ENCODE assay signal across 9 cellular contexts in the genomic region with DNA sequence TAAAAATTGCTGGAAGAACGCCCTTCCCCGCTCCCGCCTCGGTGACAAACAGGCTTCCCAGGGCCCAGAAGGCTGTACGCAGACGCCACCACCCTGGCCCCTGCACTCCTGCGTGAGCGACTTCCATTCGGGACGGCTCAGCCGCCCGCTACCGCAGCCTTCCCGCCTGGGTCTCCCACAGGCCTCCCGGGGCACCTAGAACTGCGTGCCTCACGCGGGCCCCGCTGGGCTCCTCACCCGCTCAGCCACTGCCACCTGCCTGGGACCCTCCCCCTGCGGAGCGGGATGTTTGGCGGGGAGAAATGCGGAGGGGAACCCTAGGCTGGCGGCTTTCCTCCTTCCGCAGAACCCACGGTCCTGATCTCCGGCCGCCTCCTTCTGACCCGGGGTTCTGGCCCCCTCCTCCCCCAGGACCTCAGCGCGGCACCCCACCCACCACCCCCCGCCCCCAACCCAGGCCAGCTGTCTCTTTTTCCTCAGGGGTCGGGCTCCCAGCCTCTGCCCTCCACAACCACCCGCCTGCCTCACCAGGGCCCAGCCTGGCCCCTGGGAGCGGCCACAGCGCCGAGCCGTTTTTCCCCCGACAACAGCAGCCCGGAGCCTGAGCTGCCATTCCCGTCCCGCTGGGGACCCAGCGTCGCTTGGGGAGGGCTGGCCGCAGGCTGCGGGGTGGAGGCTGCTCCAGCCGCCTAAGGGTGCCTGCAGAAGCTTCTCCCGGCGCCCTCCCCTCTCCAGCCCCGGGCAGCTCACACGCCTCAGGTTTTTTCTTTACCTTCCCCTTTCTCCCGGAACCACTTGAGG. TPM values are rescaled to one million over a fixed set of nuclear protein-coding genes. Genes with fewer than 3 reads are reported as not detected.
DNase-seq lines count a peak whose midpoint lies in the region; ATAC-seq, FAIRE-seq and TF ChIP-seq lines count a peak whose summit lies in the region.
"Had no signal": no experiment of that assay in that cellular context is flagged by ENCODE, and none has a peak within 500 bp of the region (broad histone marks: within the 10 kb centered on the region; RNA-seq: fewer than 3 reads in every experiment).

No MANE protein-coding gene starts in this region.

- H3K4me3 ChIP-seq in kidney (ENCODE audit: low read length in 2 of 2) = peak overlapping the region; percentile 58 to 64
- peak overlapping the region; percentile 64 for H3K4me3 ChIP-seq in smooth muscle cell

- peaks cover 2% of the 10 kb centered on the region for H3K4me1 Mint-ChIP-seq in chondrocyte (ENCODE audit: low read depth)

- peak overlapping the region; percentile 45 for H3K27ac Mint-ChIP-seq in chondrocyte (ENCODE audit: unreplicated experiment)

- peak overlapping the region; percentile 97 for H2AFZ ChIP-seq in smooth muscle cell (ENCODE audit: low read depth)

- H3K9me3 ChIP-seq in kidney (ENCODE audit: control insufficient read depth in 1 of 2, low read length in 2 of 2) = no peaks in the 10 kb centered on the region
- no peaks in the 10 kb centered on the region for H3K9me3 ChIP-seq in smooth muscle cell (replicated peaks; ENCODE audit: low read depth)

- intact Hi-C loops in kidney (cut with DNase I) = no loop called here

- H3K4me3 Mint-ChIP-seq in chondrocyte (ENCODE audit: unreplicated experiment) = peak overlapping the region; percentile 68

- H3K36me3 ChIP-seq in kidney (ENCODE audit: control insufficient read depth in 1 of 2, insufficient read depth in 2 of 2, low read length in 2 of 2) (no peaks in the 10 kb centered on the region), smooth muscle cell (ENCODE audit: low read depth) (no peaks in the 10 kb centered on the region)

- H3K36me3 Mint-ChIP-seq in chondrocyte (ENCODE audit: low read depth) = no peaks in the 10 kb centered on the region

- H3K4me2 ChIP-seq in smooth muscle cell = peak overlapping the region; percentile 98

- TF ChIP-seq CTCF in chondrocyte (IDR thresholded peaks at IDR 0.05) (no peak), kidney (IDR thresholded peaks at IDR 0.05; ENCODE audit: borderline replicate concordance, extremely low read depth, insufficient read depth) (no peak), smooth muscle cell (IDR thresholded peaks at IDR 0.05; ENCODE audit: borderline replicate concordance, insufficient read depth, poor library complexity, severe bottlenecking) (no peak)

- no peaks in the 10 kb centered on the region for H3K9me3 Mint-ChIP-seq in chondrocyte (ENCODE audit: low read depth)

- H3F3A ChIP-seq in smooth muscle cell (ENCODE audit: low read depth) = no peaks in the 10 kb centered on the region

- FAIRE-seq in kidney (lab: Jason Lieb, UNC) = no peak
- FAIRE-seq: A204.1 had no signal

- H3K27ac ChIP-seq in kidney (ENCODE audit: low read depth in 2 of 2, low read length in 2 of 2) (peak overlapping the region in 1 of 2 donors; percentile 41), smooth muscle cell (ENCODE audit: low read depth) (no peak overlapping the region)

- no peaks in the 10 kb centered on the region for H3K27me3 Mint-ChIP-seq in chondrocyte (ENCODE audit: low read depth)

- H4K20me1 ChIP-seq in smooth muscle cell (ENCODE audit: low read depth) = no peaks in the 10 kb centered on the region

- H3K4me1 ChIP-seq in kidney (ENCODE audit: control insufficient read depth in 1 of 2, insufficient read depth in 1 of 2, low read depth in 1 of 2, low read length in 2 of 2) (no peaks in the 10 kb centered on the region), smooth muscle cell (ENCODE audit: low read depth) (no peaks in the 10 kb centered on the region)

- H3K9ac ChIP-seq in kidney (ENCODE audit: low read length in 2 of 2) (peak overlapping the region; percentile 40 to 48), smooth muscle cell (ENCODE audit: low read depth) (peak overlapping the region; percentile 43)

- ATAC-seq in HG03521 (IDR thresholded peaks at IDR 0.05; ENCODE audit: unreplicated experiment) = no peak

- 7% methylated on average over 45 of the region's 53 CpGs for WGBS in smooth muscle cell (ENCODE audit: low lambda C conversion rate)

- no peaks in the 10 kb centered on the region for H3K27me3 ChIP-seq in smooth muscle cell (ENCODE audit: low read depth)

- H3K79me2 ChIP-seq in smooth muscle cell (ENCODE audit: low read depth) = no peaks in the 10 kb centered on the region

- peak; percentile 79 for DNase-seq in DMS53 (lab: John Stamatoyannopoulos, UW)
- no peak for DNase-seq in DMS53 treated with DMSO at 0.1 percent for 48 hours (lab: John Stamatoyannopoulos, UW; ENCODE audit: unreplicated experiment)
- peak; percentile 60 for DNase-seq in SW480 (ENCODE audit: low spot score)
- no peak for DNase-seq in chondrocyte (ENCODE audit: low spot score)
- peak; percentile 83 for DNase-seq in kidney
- DNase-seq in smooth muscle cell (lab: John Stamatoyannopoulos, UW; ENCODE audit: unreplicated experiment) = no peak
- DNase-seq in NCI-H1105 treated with DMSO at 0.1 percent for 48 hours (lab: John Stamatoyannopoulos, UW) = no peak

RNA-seq across cellular contexts. Expression of a gene that starts 27.6 kb away (rescaled TPM):
- 204 to 231 TPM (median 216 TPM) in 3 replicates for total RNA-seq in chondrocyte
- total RNA-seq in kidney = 248 TPM
- 211 TPM for polyA plus RNA-seq in kidney (ENCODE audit: insufficient read depth, low read depth, low replicate concordance)
- total RNA-seq in smooth muscle cell = 103 and 110 TPM in 2 replicates
- 169 and 190 TPM in 2 replicates for polyA plus RNA-seq in smooth muscle cell

RNA-seq across cellular contexts. Expression of a gene that starts 47.8 kb away (rescaled TPM):
- 209 to 293 TPM (median 213 TPM) in 3 replicates for total RNA-seq in chondrocyte
- total RNA-seq in kidney = 234 TPM
- polyA plus RNA-seq in kidney (ENCODE audit: insufficient read depth, low read depth, low replicate concordance) = 192 TPM
- total RNA-seq in smooth muscle cell = 420 and 505 TPM in 2 replicates
- 431 and 520 TPM in 2 replicates for polyA plus RNA-seq in smooth muscle cell

Comparison
In these comparisons a context has a peak if more than half of its experiments do, and no peak if none do; other contexts are left out.
1. DNase-seq: peak in DMS53 (single experiment), SW480 (single experiment) and kidney (single experiment); none in DMS53 treated with DMSO at 0.1 percent for 48 hours (single experiment), chondrocyte (single experiment), smooth muscle cell (single experiment) and NCI-H1105 treated with DMSO at 0.1 percent for 48 hours (single experiment).